ENCODE assay signal across 11 cellular contexts in genomic region chrX:9117851-9118250, GRCh38.
"Had no signal": no experiment of that assay in that cellular context is flagged by ENCODE, and none has a peak within 500 bp of the region (broad histone marks: within the 10 kb centered on the region; RNA-seq: fewer than 3 reads in every experiment).

No MANE protein-coding gene starts in this region.

- DNase-seq: effector memory CD8-positive, alpha-beta T cell; left ventricle myocardium inferior; lower lobe of right lung; natural killer cell; sigmoid colon; small intestine; stimulated activated CD4-positive, alpha-beta T cell treated with anti-CD3 and anti-CD28 coated beads, Interleukin-12 subunit alpha, Interleukin-12 subunit beta, amount 100 ng/mL, for 4 hours; stimulated activated naive CD4-positive, alpha-beta T cell; stomach; substantia nigra; transverse colon had no signal
